10 cellular contexts compared by ENCODE assay signal in genomic region chr3:13352621-13353131, GRCh38.
DNase-seq lines count a peak whose midpoint lies in the region; ATAC-seq, FAIRE-seq and TF ChIP-seq lines count a peak whose summit lies in the region.
"Had no signal": no experiment of that assay in that cellular context is flagged by ENCODE, and none has a peak within 500 bp of the region (broad histone marks: within the 10 kb centered on the region; RNA-seq: fewer than 3 reads in every experiment).

No MANE protein-coding gene starts in this region.

- H3K27me3 Mint-ChIP-seq in activated CD4-positive, alpha-beta T cell treated with anti-CD3 and anti-CD28 coated beads, Interleukin-2, amount 10 ng/mL, durations not matched to agents 7 days and 5 days, result no peaks in the 10 kb centered on the region
- H3K27me3 Mint-ChIP-seq: naive B cell had no signal

- H3K36me3 Mint-ChIP-seq in activated CD4-positive, alpha-beta T cell treated with anti-CD3 and anti-CD28 coated beads, Interleukin-2, amount 10 ng/mL, durations not matched to agents 7 days and 5 days (ENCODE audit: low read depth), result peaks cover 83% of the 10 kb centered on the region

- POLR2A ChIA-PET in activated CD4-positive, alpha-beta T cell treated with anti-CD3 and anti-CD28 coated beads, Interleukin-2, amount 10 ng/mL, durations not matched to agents 7 days and 5 days (lab: Charles Lee), result no interaction called here
- POLR2A ChIA-PET in HEK293T (lab: Yijun Ruan, JAX), result no interaction called here

- DNase-seq in ACHN (peak; percentile 4), H54 (ENCODE audit: insufficient read length, low spot score) (peak; percentile 45), iris pigment epithelial cell (ENCODE audit: low read depth) (peak; percentile 46), NCI-H524 (lab: John Stamatoyannopoulos, UW) (no peak), islet precursor cell (no peak), HEK293T (ENCODE audit: extremely low spot score) (no peak)
- DNase-seq in activated CD4-positive, alpha-beta T cell treated with anti-CD3 and anti-CD28 coated beads, Interleukin-2, amount 10 ng/mL, durations not matched to agents 7 days and 5 days, result no peak
- DNase-seq: naive B cell, NCI-H2029 treated with DMSO at 0.1 percent for 48 hours had no signal

- TF ChIP-seq POLR2A in H54 (IDR thresholded peaks at IDR 0.05; ENCODE audit: low read depth, low read length), result no peak

- CTCF ChIA-PET in activated CD4-positive, alpha-beta T cell treated with anti-CD3 and anti-CD28 coated beads, Interleukin-2, amount 10 ng/mL, durations not matched to agents 7 days and 5 days (lab: Charles Lee), result interaction anchor here (1.2 to 1.3 kb wide), 2 partner anchors 10 to 41 kb away, joined by 3 read pairs; no protein-coding TSS in a partner anchor
- CTCF ChIA-PET in HEK293T (lab: Yijun Ruan, JAX), result no interaction called here

- no peak for FAIRE-seq in H54 (lab: Jason Lieb, UNC)

- ATAC-seq in GM21528 (IDR thresholded peaks at IDR 0.05; ENCODE audit: low FRiP score, unreplicated experiment), result no peak

- in situ Hi-C loops in ACHN (cut with HindIII; ENCODE audit: low pct_ligation_motif_present, low pct_unique_long_range_greater_than_20kb, low sequenced_read_pairs), result no loop called here

- H3K4me1 Mint-ChIP-seq in activated CD4-positive, alpha-beta T cell treated with anti-CD3 and anti-CD28 coated beads, Interleukin-2, amount 10 ng/mL, durations not matched to agents 7 days and 5 days, result peaks cover 54% of the 10 kb centered on the region

- H3K9me3 Mint-ChIP-seq in activated CD4-positive, alpha-beta T cell treated with anti-CD3 and anti-CD28 coated beads, Interleukin-2, amount 10 ng/mL, durations not matched to agents 7 days and 5 days, result no peaks in the 10 kb centered on the region

- peak overlapping the region; percentile 55 for H3K27ac Mint-ChIP-seq in activated CD4-positive, alpha-beta T cell treated with anti-CD3 and anti-CD28 coated beads, Interleukin-2, amount 10 ng/mL, durations not matched to agents 7 days and 5 days

- no peak overlapping the region for H3K4me3 Mint-ChIP-seq in activated CD4-positive, alpha-beta T cell treated with anti-CD3 and anti-CD28 coated beads, Interleukin-2, amount 10 ng/mL, durations not matched to agents 7 days and 5 days
- H3K4me3 Mint-ChIP-seq: naive B cell had no signal

TF ChIP-seq in HEK293T, 16 proteins besides CTCF, POLR2A, EP300 and RAD21:
- TF ChIP-seq HDGF (IDR thresholded peaks at IDR 0.05; ENCODE audit: borderline replicate concordance) (no peak), TARDBP (IDR thresholded peaks at IDR 0.05) (no peak), FOXA1 (IDR thresholded peaks at IDR 0.05) (no peak), ELF4 (IDR thresholded peaks at IDR 0.05) (no peak), FOXK2 (IDR thresholded peaks at IDR 0.05) (no peak), BHLHE40 (IDR thresholded peaks at IDR 0.05; ENCODE audit: borderline replicate concordance) (no peak), ZNF384 (IDR thresholded peaks at IDR 0.05) (no peak), ARNT (IDR thresholded peaks at IDR 0.05) (no peak), NFRKB (IDR thresholded peaks at IDR 0.05) (no peak), LEF1 (IDR thresholded peaks at IDR 0.05; ENCODE audit: borderline replicate concordance) (no peak), SP1 (IDR thresholded peaks at IDR 0.05) (no peak)

Comparison
In these comparisons a context has a peak if more than half of its experiments do, and no peak if none do; other contexts are left out.
1. DNase-seq: peak in ACHN (single experiment), H54 (single experiment) and iris pigment epithelial cell (single experiment); none in activated CD4-positive, alpha-beta T cell treated with anti-CD3 and anti-CD28 coated beads, Interleukin-2, amount 10 ng/mL, durations not matched to agents 7 days and 5 days (single experiment), NCI-H524 (0 of 2), islet precursor cell (single experiment) and HEK293T (single experiment).